Comparison of ENCODE assay signal across 1 cellular context in the genomic region with DNA sequence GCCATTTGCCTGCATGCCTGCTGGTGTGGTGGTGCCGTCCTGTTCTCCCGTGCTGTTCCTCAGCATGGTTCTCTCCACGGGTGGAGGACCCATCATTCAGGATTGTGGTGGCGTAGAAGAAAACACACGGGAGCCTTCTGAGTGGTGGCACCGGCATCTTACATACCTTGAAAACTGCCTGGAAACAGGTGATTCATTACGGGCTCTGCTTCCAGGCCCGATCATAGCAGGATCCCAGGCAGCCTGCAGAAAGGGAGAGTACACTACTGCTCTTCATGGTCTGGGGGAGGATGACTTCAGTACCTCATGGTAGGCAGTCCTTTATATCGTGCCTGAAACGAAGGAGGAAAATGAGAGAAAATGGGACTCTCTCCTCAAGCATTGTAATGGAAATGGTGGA.
TF ChIP-seq lines count a peak whose summit lies in the region.

No MANE protein-coding gene starts in this region.

TF ChIP-seq in GM23338, 12 proteins besides CTCF, POLR2A, EP300 and RAD21 (continued from another document):
- no peak for TF ChIP-seq ZNF462 (CRISPR knock-in tag; IDR thresholded peaks at IDR 0.05)
- TF ChIP-seq CREB1 (CRISPR knock-in tag; IDR thresholded peaks at IDR 0.05; ENCODE audit: low read depth), result no peak
- TF ChIP-seq ETS1 (IDR thresholded peaks at IDR 0.05), result no peak
- no peak for TF ChIP-seq ZNF114 (CRISPR knock-in tag; IDR thresholded peaks at IDR 0.05)
- no peak for TF ChIP-seq POLR2AphosphoS5 (IDR thresholded peaks at IDR 0.05; ENCODE audit: low read depth)
